13 cellular contexts compared by ENCODE assay signal in the genomic region with DNA sequence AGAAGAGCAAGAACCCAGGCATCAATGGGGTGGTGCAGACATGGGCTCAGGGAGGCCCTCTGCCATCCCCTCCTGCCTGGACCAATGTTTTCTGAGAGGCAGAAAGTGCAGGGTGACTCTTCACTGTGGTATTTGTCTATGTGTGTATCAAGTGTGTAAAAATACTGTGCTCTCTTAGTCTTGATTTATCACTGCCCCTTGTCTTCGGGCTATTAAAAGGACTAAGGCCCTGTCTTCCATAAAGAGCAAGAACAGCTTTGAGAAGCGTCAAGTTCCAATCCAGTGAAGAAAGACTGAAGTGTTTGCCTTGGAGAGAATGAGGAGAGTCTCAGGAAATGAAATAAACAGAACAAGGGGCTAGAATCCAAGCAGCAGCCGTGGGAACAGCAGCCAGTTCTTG. TPM values are rescaled to one million over a fixed set of nuclear protein-coding genes. Genes with fewer than 3 reads are reported as not detected.
DNase-seq lines count a peak whose midpoint lies in the region; ATAC-seq and TF ChIP-seq lines count a peak whose summit lies in the region.
"Had no signal": no experiment of that assay in that cellular context is flagged by ENCODE, and none has a peak within 500 bp of the region (broad histone marks: within the 10 kb centered on the region; RNA-seq: fewer than 3 reads in every experiment).

No MANE protein-coding gene starts in this region.

- no peak overlapping the region for H3K4me3 Mint-ChIP-seq in nephron

- H3K27ac Mint-ChIP-seq in nephron: peak overlapping the region; percentile 44 to 58 (median 45)

- no peak for DNase-seq in heart right ventricle
- no peak for DNase-seq in Right ventricle myocardium superior
- DNase-seq in fibroblast of peridontal ligament (ENCODE audit: extremely low read depth): peak; percentile 36
- no peak for DNase-seq in aorta
- no peak for DNase-seq in breast epithelium (ENCODE audit: low spot score in 2 of 2)
- DNase-seq in GM19238 (ENCODE audit: insufficient read length, low spot score): no peak
- DNase-seq: ACHN, DMS79, erythroblast, NCI-H1092 treated with DMSO at 0.1 percent for 48 hours, NCI-H82 had no signal

- H3K36me3 Mint-ChIP-seq in nephron (ENCODE audit: low read depth): no peaks in the 10 kb centered on the region

- H3K27ac ChIP-seq in heart right ventricle (peak overlapping the region in 4 of 10 donors; percentile 22 to 52 (median 25)), aorta (ENCODE audit: low read depth in 1 of 2, low read length in 2 of 2) (peak overlapping the region; percentile 65 to 91), breast epithelium (peak overlapping the region in 1 of 2 donors; percentile 40)

- TF ChIP-seq POLR2A in breast epithelium (IDR thresholded peaks at IDR 0.05): no peak

- H3K27me3 ChIP-seq in heart right ventricle: no peaks in the 10 kb centered on the region
- H3K27me3 ChIP-seq in aorta (ENCODE audit: control insufficient read depth in 1 of 2, insufficient read depth in 2 of 2, low read length in 1 of 2): no peaks in the 10 kb centered on the region
- no peaks in the 10 kb centered on the region for H3K27me3 ChIP-seq in breast epithelium

- ATAC-seq in heart right ventricle (peak in 5 of 8 donors; percentile 24 to 56 (median 37)), Right ventricle myocardium superior (ENCODE audit: poor library complexity) (no peak), aorta (ENCODE audit: low FRiP score) (peak; percentile 66), GM21526 (IDR thresholded peaks at IDR 0.05; ENCODE audit: low FRiP score, unreplicated experiment) (no peak)

- H3K4me3 ChIP-seq in heart right ventricle (no peak overlapping the region), aorta (ENCODE audit: low read length in 2 of 2) (no peak overlapping the region), breast epithelium (no peak overlapping the region)

- intact Hi-C loops in heart right ventricle (cut with DNase I) (loop anchor here in 8 of 10 donors (5.0 to 10.0 kb wide), 6 partner anchors 192 to 960 kb away; partner anchors contain the start of gene CCDC83 (in 1 of the 8)), Right ventricle myocardium superior (cut with DNase I) (loop anchor here (5.0 kb wide), 1 partner anchor 357 kb away; no protein-coding TSS in a partner anchor), aorta (cut with DNase I) (loop anchor here (5.0 kb wide), 3 partner anchors 72 to 207 kb away; no protein-coding TSS in a partner anchor), breast epithelium (cut with DNase I; ENCODE audit: low total_unique reads) (loop anchor here (10.0 kb wide), 1 partner anchor 360 kb away; no protein-coding TSS in a partner anchor)

- peaks cover 61% of the 10 kb centered on the region for H3K4me1 Mint-ChIP-seq in nephron

- TF ChIP-seq CTCF in heart right ventricle (IDR thresholded peaks at IDR 0.05) (no peak), nephron (IDR thresholded peaks at IDR 0.05; ENCODE audit: unreplicated experiment in 3 of 3) (no peak), breast epithelium (IDR thresholded peaks at IDR 0.05) (no peak)

- H3K9me3 ChIP-seq in heart right ventricle (no peaks in the 10 kb centered on the region), aorta (ENCODE audit: control insufficient read depth, low read length) (no peaks in the 10 kb centered on the region), breast epithelium (no peaks in the 10 kb centered on the region)

- WGBS in heart right ventricle, 2 donors: 43 to 44% methylated on average over 3 of the region's 3 CpGs
- WGBS in aorta, 2 donors: 4 to 8% methylated on average over 3 of the region's 3 CpGs

- H3K4me1 ChIP-seq in heart right ventricle (peaks cover 0 to 44% (median 10%) of the 10 kb centered on the region in 9 donors), aorta (ENCODE audit: control insufficient read depth in 1 of 2, insufficient read depth in 2 of 2, low read length in 2 of 2) (peaks cover 8 to 10% of the 10 kb centered on the region in 2 donors), breast epithelium (no peaks in the 10 kb centered on the region)

- H3K9me3 Mint-ChIP-seq in nephron: no peaks in the 10 kb centered on the region

- H3K27me3 Mint-ChIP-seq in nephron (ENCODE audit: low read depth): peaks cover 4% of the 10 kb centered on the region

- H3K36me3 ChIP-seq in heart right ventricle: no peaks in the 10 kb centered on the region
- H3K36me3 ChIP-seq in aorta (ENCODE audit: control insufficient read depth in 1 of 2, insufficient read depth in 2 of 2, low read length in 1 of 2): no peaks in the 10 kb centered on the region
- no peaks in the 10 kb centered on the region for H3K36me3 ChIP-seq in breast epithelium

RNA-seq across cellular contexts. Expression of gene PRSS23, which starts 14.4 kb away (rescaled TPM):
- 10 to 100 TPM in 4 of 10 donors, 1 to 10 TPM in 6; 3.3 to 32.9 (median 7.4) TPM for total RNA-seq in heart right ventricle
- 10 to 100 TPM in 1 of 2 donors, 1 to 10 TPM in 1; 3.3 to 16.2 TPM for polyA plus RNA-seq in heart right ventricle
- total RNA-seq in Right ventricle myocardium superior: 4.1 TPM
- 100 to 1,000 TPM; 109 to 245 TPM for total RNA-seq in aorta
- 100 to 1,000 TPM in 1 of 2 donors, 10 to 100 TPM in 1; 68.1 to 140 TPM for polyA plus RNA-seq in aorta
- total RNA-seq in breast epithelium: 10 to 100 TPM; 25.2 to 53.7 (median 33.0) TPM

Comparison
In these comparisons a context has a peak if more than half of its experiments do, and no peak if none do; other contexts are left out.
1. ATAC-seq: peak in heart right ventricle (5 of 8) and aorta (single experiment); none in Right ventricle myocardium superior (single experiment) and GM21526 (single experiment).